8 cellular contexts compared by ENCODE assay signal in the genomic region with DNA sequence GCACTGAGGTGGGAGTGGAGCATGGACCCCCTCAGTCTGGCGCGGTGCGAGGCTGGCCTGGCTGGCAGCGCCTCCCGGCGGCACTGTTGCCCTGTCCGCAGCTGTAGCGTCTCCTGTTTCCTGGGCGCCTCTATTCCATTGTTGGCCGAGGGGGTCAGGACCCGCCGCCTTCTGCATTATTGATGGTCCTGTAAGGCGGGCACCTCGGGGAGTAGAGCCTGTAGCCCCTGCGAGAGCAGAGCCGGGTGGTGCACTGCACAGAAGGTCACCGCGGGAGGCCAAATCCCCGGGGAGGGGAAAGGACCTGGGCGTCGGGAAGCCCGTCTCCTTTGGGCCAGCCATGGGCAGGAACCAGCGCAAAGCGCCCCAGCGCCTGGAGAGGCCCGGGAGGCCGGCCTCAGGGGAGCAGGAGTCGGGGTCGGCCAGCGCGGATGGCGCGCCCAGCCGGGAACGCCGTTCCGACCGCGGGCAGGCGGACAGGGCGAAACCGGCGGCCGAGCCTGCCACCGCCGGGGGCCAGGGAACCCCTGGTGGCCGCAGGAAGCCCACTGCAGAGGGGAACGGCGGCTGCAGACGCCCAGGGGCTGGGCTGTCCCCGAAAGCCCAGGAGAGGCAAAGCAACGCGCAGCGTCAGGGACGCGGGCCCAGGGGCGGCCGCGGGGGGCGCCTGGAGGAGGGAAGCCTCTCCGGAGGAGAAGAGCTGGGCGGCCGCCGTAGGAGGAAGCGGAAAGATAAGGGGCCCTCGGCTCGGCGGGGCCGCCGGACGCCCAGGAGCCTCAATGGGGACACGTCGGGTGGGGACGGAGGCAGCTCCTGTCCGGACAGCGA. TPM values are rescaled to one million over a fixed set of nuclear protein-coding genes. Genes with fewer than 3 reads are reported as not detected.
DNase-seq lines count a peak whose midpoint lies in the region; ATAC-seq, FAIRE-seq and TF ChIP-seq lines count a peak whose summit lies in the region.

A gene (plus strand): TSS at position 83 of the 828 bp plus-strand sequence. CDS start 258 bp downstream, at position 341.

- FAIRE-seq in pancreas (lab: Jason Lieb, UNC), result no peak

- peak within 1 kb of the TSS; percentile 81 to 98 (median 88) for H3K27ac ChIP-seq in Peyer's patch
- peak within 1 kb of the TSS; percentile 76 to 88 (median 83) for H3K27ac ChIP-seq in pancreas
- peak within 1 kb of the TSS; percentile 88 to 93 (median 92) for H3K27ac ChIP-seq in tibial nerve

- no peaks in the 10 kb centered on the region for H3K36me3 ChIP-seq in HAP-1 (replicated peaks)
- H3K36me3 ChIP-seq in Peyer's patch, result no peaks in the 10 kb centered on the region
- H3K36me3 ChIP-seq in pancreas, result no peaks in the 10 kb centered on the region
- H3K36me3 ChIP-seq in tibial nerve, result peaks cover 0 to 19% (median 0%) of the 10 kb centered on the region in 3 donors

- TF ChIP-seq EP300 in tibial nerve (IDR thresholded peaks at IDR 0.05), result peak in 1 of 2 donors; percentile 62

- DNase-seq in HAP-1 (ENCODE audit: low spot score in 2 of 2) (peak in 1 of 2 experiments; percentile 29), Peyer's patch (peak in 2 of 3 donors; percentile 58 to 86), Right ventricle myocardium superior (peak; percentile 82), pancreas (peak in 4 of 6 donors; percentile 47 to 87 (median 63)), tibial nerve (ENCODE audit: low spot score in 2 of 2) (peak in 1 of 2 donors; percentile 25)
- peak; percentile 46 for DNase-seq in activated gamma-delta T cell treated with anti-CD3 and anti-CD28 coated beads, Interleukin-2, amount 50 U/mL, for 16 hours (ENCODE audit: low read depth)

- TF ChIP-seq POLR2A in Peyer's patch (IDR thresholded peaks at IDR 0.05) (no peak), tibial nerve (IDR thresholded peaks at IDR 0.05) (no peak)

- peak; percentile 51 for ATAC-seq in Right ventricle myocardium superior (ENCODE audit: poor library complexity)
- ATAC-seq in pancreas, result peak in 3 of 4 donors; percentile 6 to 33 (median 21)
- ATAC-seq in HG02571 (IDR thresholded peaks at IDR 0.05; ENCODE audit: unreplicated experiment), result no peak
- no peak for ATAC-seq in HG03025 (IDR thresholded peaks at IDR 0.05; ENCODE audit: low FRiP score, unreplicated experiment)

- H3K4me3 ChIP-seq in HAP-1, result 0 out of 2 replicates have a peak within 1 kb of the TSS, but pooled peaks have one; percentile 4
- H3K4me3 ChIP-seq in Peyer's patch, result peak within 1 kb of the TSS; percentile 63 to 73 (median 65)
- peak within 1 kb of the TSS; percentile 21 to 65 (median 42) for H3K4me3 ChIP-seq in pancreas
- peak within 1 kb of the TSS; percentile 58 to 87 (median 70) for H3K4me3 ChIP-seq in tibial nerve

- intact Hi-C loops in Right ventricle myocardium superior (cut with DNase I) (loop anchor here (5.0 to 10.0 kb wide), 2 partner anchors 66 to 163 kb away; no protein-coding TSS in a partner anchor), pancreas (cut with DNase I) (loop anchor here in 2 of 3 donors (5.0 to 10.0 kb wide), 2 partner anchors 53 to 61 kb away; a partner anchor contains a TSS)

- no peaks in the 10 kb centered on the region for H3K9me3 ChIP-seq in HAP-1
- no peaks in the 10 kb centered on the region for H3K9me3 ChIP-seq in Peyer's patch
- no peaks in the 10 kb centered on the region for H3K9me3 ChIP-seq in pancreas
- H3K9me3 ChIP-seq in tibial nerve, result no peaks in the 10 kb centered on the region

- peak; percentile 9 to 58 (median 29) for TF ChIP-seq CTCF in Peyer's patch (IDR thresholded peaks at IDR 0.05)
- TF ChIP-seq CTCF in pancreas (IDR thresholded peaks at IDR 0.05), result peak in 2 of 4 donors; percentile 11 to 16
- TF ChIP-seq CTCF in tibial nerve (IDR thresholded peaks at IDR 0.05), result peak; percentile 26 to 72 (median 33)

- in situ Hi-C loops in HAP-1 (cut with MboI; ENCODE audit: low sequenced_read_pairs), result no loop called here

- H3K4me1 ChIP-seq in HAP-1 (peaks cover 4% of the 10 kb centered on the region), Peyer's patch (peaks cover 0 to 25% (median 13%) of the 10 kb centered on the region in 4 donors), pancreas (peaks cover 0 to 5% (median 4%) of the 10 kb centered on the region in 3 donors), tibial nerve (peaks cover 0 to 26% (median 9%) of the 10 kb centered on the region in 4 donors)

- H3K27me3 ChIP-seq in HAP-1 (ENCODE audit: low read depth) (no peaks in the 10 kb centered on the region), Peyer's patch (no peaks in the 10 kb centered on the region), pancreas (no peaks in the 10 kb centered on the region), tibial nerve (no peaks in the 10 kb centered on the region)

- 40 to 51% methylated on average over 68 to 76 of the region's 76 CpGs for WGBS in pancreas, 2 donors
- 2 to 8% methylated on average over 25 to 42 of the region's 76 CpGs for WGBS in tibial nerve, 2 donors

RNA-seq across cellular contexts. Expression of the gene that starts here (rescaled TPM):
- total RNA-seq in Peyer's patch (1,000 to 10,000 TPM in 3 of 4 donors, 100 to 1,000 TPM in 1; 552 to 2,671 (median 1,951) TPM), Right ventricle myocardium superior (37.1 TPM), pancreas (10 to 100 TPM; 25.9 to 82.0 (median 38.6) TPM), tibial nerve (100 to 1,000 TPM; 150 to 327 (median 278) TPM)
- polyA plus RNA-seq in pancreas, result 100 to 1,000 TPM; 307 to 325 TPM

Comparison
In these comparisons a context has a peak if more than half of its experiments do, and no peak if none do; other contexts are left out.
1. H3K4me3 ChIP-seq: peak in every context shown above with its lines; median percentile 70 in tibial nerve; 65 in Peyer's patch; 42 in pancreas; 4 in HAP-1.
2. ATAC-seq: peak in Right ventricle myocardium superior (single experiment) and pancreas (3 of 4); none in HG02571 (single experiment) and HG03025 (single experiment).
3. Peak in every context shown above with its lines, with median percentiles within 50 percentile points of each other: H3K27ac ChIP-seq.